Comparison of ENCODE assay signal across 30 cellular contexts in genomic region chr1:229529639-229530038, GRCh38.
"Had no signal": no experiment of that assay in that cellular context is flagged by ENCODE, and none has a peak within 500 bp of the region (broad histone marks: within the 10 kb centered on the region; RNA-seq: fewer than 3 reads in every experiment).

No MANE protein-coding gene starts in this region.

- FAIRE-seq: keratinocyte, urothelium cell line had no signal

- ATAC-seq: left cardiac atrium; left lung; lower lobe of right lung; natural killer cell; psoas muscle; stimulated activated naive B cell treated with anti-CD40 and anti-IgM and Interleukin-4, amounts not matched to agents 10 μg/mL and 1 μg/mL and 100 μg/mL, for 72 hours; stimulated activated naive CD8-positive, alpha-beta T cell treated with anti-CD3 and anti-CD28 coated beads, Interleukin-15, Interleukin-2, amounts not matched to agents 100 U/mL and 50 U/mL, for 24 hours; upper lobe of right lung had no signal

- H3K79me2 ChIP-seq: parathyroid adenoma had no signal

- H3K4me3 ChIP-seq: left lung, lower lobe of right lung, neural progenitor cell, psoas muscle, right lobe of liver, smooth muscle cell, stomach, testis, thyroid gland, transverse colon, upper lobe of right lung had no signal

- H3K4me2 ChIP-seq: neural progenitor cell, smooth muscle cell had no signal

- H3K9ac ChIP-seq: neural progenitor cell, parathyroid adenoma had no signal

- H3K27me3 ChIP-seq: left lung, neural progenitor cell, neutrophil, right lobe of liver, stomach, testis, thyroid gland, transverse colon, upper lobe of right lung had no signal

- DNase-seq: hippocampal formation; kidney glomerular epithelial cell; left cardiac atrium; left lung; lower lobe of right lung; mammary epithelial cell; mesendoderm; naive B cell; natural killer cell; nephron progenitor cell; occipital lobe; psoas muscle; right lobe of liver; stimulated activated CD4-positive, alpha-beta T cell treated with anti-CD3 and anti-CD28 coated beads, Interleukin-12 subunit alpha, Interleukin-12 subunit beta, amount 100 ng/mL, for 4 hours; stimulated activated CD4-positive, alpha-beta T cell treated with anti-CD3 and anti-CD28 coated beads, Interleukin-15, amount 100 ng/mL, for 24 hours; stimulated activated CD4-positive, alpha-beta T cell treated with anti-CD3 and anti-CD28 coated beads, Interleukin-2, amount 100 ng/mL, for 24 hours; stimulated activated CD4-positive, alpha-beta T cell treated with anti-CD3 and anti-CD28 coated beads, Interleukin-4, amount 100 ng/mL, for 1 hour; stimulated activated naive B cell treated with anti-CD40 and anti-IgM and Interleukin-4, amounts not matched to agents 10 μg/mL and 1 μg/mL and 100 μg/mL, for 72 hours; stimulated activated naive CD8-positive, alpha-beta T cell treated with anti-CD3 and anti-CD28 coated beads, Interleukin-15, Interleukin-2, amounts not matched to agents 100 U/mL and 50 U/mL, for 24 hours; stomach; testis; thyroid gland; transverse colon; upper lobe of right lung had no signal

- H3K27ac ChIP-seq: left lung, lower lobe of right lung, neural progenitor cell, neutrophil, parathyroid adenoma, psoas muscle, right lobe of liver, stomach, testis, thyroid gland, transverse colon, upper lobe of right lung had no signal

- H3K9me3 ChIP-seq: left lung, lower lobe of right lung, neutrophil, psoas muscle, right lobe of liver, stomach, testis, thyroid gland, transverse colon, upper lobe of right lung had no signal

- H2AFZ ChIP-seq: neural progenitor cell, parathyroid adenoma had no signal

- H3K4me1 ChIP-seq: left lung, lower lobe of right lung, neural progenitor cell, parathyroid adenoma, psoas muscle, right lobe of liver, stomach, testis, thyroid gland, transverse colon, upper lobe of right lung had no signal
